In the genomic region with DNA sequence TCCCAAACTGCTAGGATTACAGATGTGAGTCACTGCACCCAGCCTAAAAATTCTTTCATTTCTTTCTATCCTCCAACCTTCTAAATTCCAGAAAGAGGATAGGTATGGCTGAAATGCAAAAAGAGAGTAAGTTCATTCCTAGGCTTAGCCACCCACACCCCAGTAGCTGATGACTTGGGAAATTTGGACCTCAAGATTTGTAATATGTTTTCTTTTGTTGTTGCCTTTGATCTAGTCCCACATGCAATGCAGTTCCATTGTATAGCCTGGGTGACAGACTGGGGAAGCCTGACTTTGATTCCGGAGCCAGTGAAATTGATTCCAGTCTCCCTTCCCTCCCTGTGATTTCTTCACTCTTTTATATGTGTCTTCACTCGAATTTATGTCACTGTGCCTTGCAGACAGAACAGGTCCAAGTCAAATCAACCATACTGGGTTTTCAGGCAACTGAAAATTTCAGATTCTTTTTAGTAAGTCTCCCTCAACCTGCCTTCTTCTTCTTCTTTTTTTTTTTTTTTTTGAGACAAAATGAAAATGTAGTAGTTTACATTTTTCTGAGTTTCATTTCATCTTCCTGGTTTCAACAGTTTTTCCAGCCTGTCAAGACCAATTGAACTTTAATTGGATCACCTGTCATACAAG, we compare ENCODE assay signal across 14 cellular contexts.
DNase-seq lines count a peak whose midpoint lies in the region; ATAC-seq and TF ChIP-seq lines count a peak whose summit lies in the region.
"Had no signal": no experiment of that assay in that cellular context is flagged by ENCODE, and none has a peak within 500 bp of the region (broad histone marks: within the 10 kb centered on the region; RNA-seq: fewer than 3 reads in every experiment).

No MANE protein-coding gene starts in this region.

- H3K27me3 Mint-ChIP-seq in activated T-cell treated with anti-CD3 and anti-CD28 coated beads, Interleukin-2, amount 50 U/mL, for 24 hours: peaks cover 7% of the 10 kb centered on the region
- H3K27me3 Mint-ChIP-seq in CD8-positive, alpha-beta T cell (ENCODE audit: low read depth): peaks cover 7% of the 10 kb centered on the region

- H3K4me1 ChIP-seq in CD8-positive, alpha-beta T cell (ENCODE audit: insufficient read depth, low read length): no peaks in the 10 kb centered on the region
- H3K4me1 ChIP-seq in mesendoderm (ENCODE audit: control insufficient read depth, low read depth, low read length): peaks cover 3% of the 10 kb centered on the region

- H4K8ac ChIP-seq in mesendoderm (ENCODE audit: low read depth, low read length): no peak overlapping the region

- H3K9ac ChIP-seq in mesendoderm (ENCODE audit: low read length): no peak overlapping the region

- H3K27me3 ChIP-seq in CD8-positive, alpha-beta T cell (ENCODE audit: insufficient read depth, low read length): no peaks in the 10 kb centered on the region
- no peaks in the 10 kb centered on the region for H3K27me3 ChIP-seq in mesendoderm (ENCODE audit: insufficient read depth, low read length, poor library complexity)
- H3K27me3 ChIP-seq: neutrophil had no signal

- no peak overlapping the region for H2BK15ac ChIP-seq in mesendoderm (replicated peaks; ENCODE audit: low read depth)

- H3K4me2 ChIP-seq in mesendoderm (ENCODE audit: low read length): no peak overlapping the region

- H4K5ac ChIP-seq in mesendoderm (ENCODE audit: low read length): no peak overlapping the region

- POLR2A ChIA-PET in CD8-positive, alpha-beta T cell (lab: Charles Lee): no interaction called here

- H2BK120ac ChIP-seq in mesendoderm (ENCODE audit: low read depth, low read length): no peak overlapping the region

- no peaks in the 10 kb centered on the region for H3K36me3 ChIP-seq in CD8-positive, alpha-beta T cell (ENCODE audit: insufficient read depth, low read length)
- H3K36me3 ChIP-seq in mesendoderm (ENCODE audit: control insufficient read depth, insufficient read depth, low read length): no peaks in the 10 kb centered on the region
- H3K36me3 ChIP-seq: HAP-1, neutrophil had no signal

- CTCF ChIA-PET in CD8-positive, alpha-beta T cell (lab: Charles Lee): no interaction called here

- DNase-seq in activated T-cell treated with anti-CD3 and anti-CD28 coated beads, Interleukin-2, amount 50 U/mL, for 24 hours: no peak
- no peak for DNase-seq in activated T-cell treated with anti-CD3 and anti-CD28 coated beads, Interleukin-2, amount 50 U/mL, for 48 hours
- DNase-seq in LoVo (ENCODE audit: low spot score) (peak; percentile 8), dedifferentiated amniotic fluid mesenchymal stem cell (ENCODE audit: extremely low spot score) (peak; percentile 40), SHP77 (lab: John Stamatoyannopoulos, UW) (no peak), mesendoderm (no peak)
- no peak for DNase-seq in stimulated activated effector memory CD8-positive, alpha-beta T cell treated with anti-CD3 and anti-CD28 coated beads, Interleukin-12 subunit alpha, Interleukin-12 subunit beta, amount 100 ng/mL, for 72 hours (ENCODE audit: low spot score in 2 of 2)
- no peak for DNase-seq in CD8-positive, alpha-beta T cell
- DNase-seq: NK-92 treated with Interleukin-12 subunit alpha and Interleukin-12 subunit beta, amount 100 ng/mL, for 24 hours; stimulated activated CD4-positive, alpha-beta T cell treated with anti-CD3 and anti-CD28 coated beads, Interleukin-12 subunit alpha, Interleukin-12 subunit beta, amount 100 ng/mL, for 4 hours had no signal

- no peak overlapping the region for H3K18ac ChIP-seq in mesendoderm (ENCODE audit: low read length)

- no peak overlapping the region for H3K4me3 ChIP-seq in CD8-positive, alpha-beta T cell (ENCODE audit: low read depth, low read length)
- H3K4me3 ChIP-seq in mesendoderm (ENCODE audit: low read length): no peak overlapping the region
- H3K4me3 ChIP-seq: HAP-1 had no signal

- ATAC-seq in stimulated activated effector memory CD8-positive, alpha-beta T cell treated with anti-CD3 and anti-CD28 coated beads, Interleukin-12 subunit alpha, Interleukin-12 subunit beta, amount 100 ng/mL, for 72 hours: no peak
- ATAC-seq in CD8-positive, alpha-beta T cell: no peak
- ATAC-seq: WTC11 had no signal

- H2BK5ac ChIP-seq in mesendoderm (ENCODE audit: low read length): no peak overlapping the region

- H3K79me2 ChIP-seq in mesendoderm (ENCODE audit: control insufficient read depth, insufficient read depth, low read length): no peaks in the 10 kb centered on the region

- intact Hi-C loops in CD8-positive, alpha-beta T cell (cut with DNase I, micrococcal nuclease): no loop called here

- no peaks in the 10 kb centered on the region for H3K9me3 ChIP-seq in CD8-positive, alpha-beta T cell (ENCODE audit: low read length)
- H3K9me3 ChIP-seq: HAP-1, neutrophil had no signal

- peak overlapping the region; percentile 8 for H3K4me3 Mint-ChIP-seq in activated T-cell treated with anti-CD3 and anti-CD28 coated beads, Interleukin-2, amount 50 U/mL, for 24 hours
- peak overlapping the region; percentile 53 for H3K4me3 Mint-ChIP-seq in stimulated activated effector memory CD8-positive, alpha-beta T cell treated with anti-CD3 and anti-CD28 coated beads, Interleukin-12 subunit alpha, Interleukin-12 subunit beta, amount 100 ng/mL, for 72 hours
- no peak overlapping the region for H3K4me3 Mint-ChIP-seq in CD8-positive, alpha-beta T cell
- H3K4me3 Mint-ChIP-seq: B cell, WTC11 had no signal

- H3K4ac ChIP-seq in mesendoderm (ENCODE audit: low read depth, low read length): no peak overlapping the region

- H3K56ac ChIP-seq in mesendoderm (ENCODE audit: low read length): no peak overlapping the region

- H3K36me3 Mint-ChIP-seq in activated T-cell treated with anti-CD3 and anti-CD28 coated beads, Interleukin-2, amount 50 U/mL, for 24 hours (ENCODE audit: low read depth): no peaks in the 10 kb centered on the region
- no peaks in the 10 kb centered on the region for H3K36me3 Mint-ChIP-seq in stimulated activated effector memory CD8-positive, alpha-beta T cell treated with anti-CD3 and anti-CD28 coated beads, Interleukin-12 subunit alpha, Interleukin-12 subunit beta, amount 100 ng/mL, for 72 hours
- H3K36me3 Mint-ChIP-seq in CD8-positive, alpha-beta T cell: no peaks in the 10 kb centered on the region
- H3K36me3 Mint-ChIP-seq: WTC11 had no signal

- no peaks in the 10 kb centered on the region for H3K79me1 ChIP-seq in mesendoderm (ENCODE audit: low read length)

- no peak for TF ChIP-seq CTCF in CD8-positive, alpha-beta T cell (IDR thresholded peaks at IDR 0.05)

- H3K27ac Mint-ChIP-seq in activated T-cell treated with anti-CD3 and anti-CD28 coated beads, Interleukin-2, amount 50 U/mL, for 24 hours: peak overlapping the region; percentile 89
- H3K27ac Mint-ChIP-seq in stimulated activated effector memory CD8-positive, alpha-beta T cell treated with anti-CD3 and anti-CD28 coated beads, Interleukin-12 subunit alpha, Interleukin-12 subunit beta, amount 100 ng/mL, for 72 hours: peak overlapping the region; percentile 79
- no peak overlapping the region for H3K27ac Mint-ChIP-seq in CD8-positive, alpha-beta T cell
- H3K27ac Mint-ChIP-seq: B cell, WTC11 had no signal

- peaks cover 52% of the 10 kb centered on the region for H3K4me1 Mint-ChIP-seq in activated T-cell treated with anti-CD3 and anti-CD28 coated beads, Interleukin-2, amount 50 U/mL, for 24 hours (ENCODE audit: low read depth)
- H3K4me1 Mint-ChIP-seq in stimulated activated effector memory CD8-positive, alpha-beta T cell treated with anti-CD3 and anti-CD28 coated beads, Interleukin-12 subunit alpha, Interleukin-12 subunit beta, amount 100 ng/mL, for 72 hours: peaks cover 55% of the 10 kb centered on the region
- no peaks in the 10 kb centered on the region for H3K4me1 Mint-ChIP-seq in CD8-positive, alpha-beta T cell (ENCODE audit: low read depth)

- no peak overlapping the region for H2AK5ac ChIP-seq in mesendoderm (ENCODE audit: low read length)

- no CpG with 5 or more reads among the region's 2 CpGs for WGBS in mesendoderm (ENCODE audit: extremely low coverage, insufficient coverage, low lambda C conversion rate)

- H3K27ac ChIP-seq in CD8-positive, alpha-beta T cell (ENCODE audit: low read depth, low read length): no peak overlapping the region
- H3K27ac ChIP-seq in mesendoderm (ENCODE audit: low read depth, low read length): no peak overlapping the region
- H3K27ac ChIP-seq: neutrophil had no signal

- H3K9me3 Mint-ChIP-seq in activated T-cell treated with anti-CD3 and anti-CD28 coated beads, Interleukin-2, amount 50 U/mL, for 24 hours: peaks cover 2% of the 10 kb centered on the region
- no peaks in the 10 kb centered on the region for H3K9me3 Mint-ChIP-seq in stimulated activated effector memory CD8-positive, alpha-beta T cell treated with anti-CD3 and anti-CD28 coated beads, Interleukin-12 subunit alpha, Interleukin-12 subunit beta, amount 100 ng/mL, for 72 hours
- H3K9me3 Mint-ChIP-seq in CD8-positive, alpha-beta T cell: no peaks in the 10 kb centered on the region

- H3K23ac ChIP-seq in mesendoderm (ENCODE audit: low read length): no peak overlapping the region

Comparison
In these comparisons a context has a peak if more than half of its experiments do, and no peak if none do; other contexts are left out.
1. DNase-seq: peak in LoVo (single experiment) and dedifferentiated amniotic fluid mesenchymal stem cell (single experiment); none in activated T-cell treated with anti-CD3 and anti-CD28 coated beads, Interleukin-2, amount 50 U/mL, for 24 hours (single experiment), activated T-cell treated with anti-CD3 and anti-CD28 coated beads, Interleukin-2, amount 50 U/mL, for 48 hours (0 of 2), stimulated activated effector memory CD8-positive, alpha-beta T cell treated with anti-CD3 and anti-CD28 coated beads, Interleukin-12 subunit alpha, Interleukin-12 subunit beta, amount 100 ng/mL, for 72 hours (0 of 2), SHP77 (0 of 2), CD8-positive, alpha-beta T cell (0 of 7) and mesendoderm (single experiment).